ENCODE assay signal across 16 cellular contexts in genomic region chr16:21153124-21153729, GRCh38. TPM values are rescaled to one million over a fixed set of nuclear protein-coding genes. Genes with fewer than 3 reads are reported as not detected.
A peak's percentile ranks its signal among the peaks of the same experiment; 100 is the strongest.
DNase-seq lines count a peak whose midpoint lies in the region; ATAC-seq, FAIRE-seq and TF ChIP-seq lines count a peak whose summit lies in the region.
"Not testable (repeated sequence)": the region's sequence is repeated elsewhere in the genome, so short reads cannot be mapped to it uniquely, and the experiment has no call there.
"Had no signal": no experiment of that assay in that cellular context is flagged by ENCODE, and none has a peak within 500 bp of the region (broad histone marks: within the 10 kb centered on the region; RNA-seq: fewer than 3 reads in every experiment).

No MANE protein-coding gene starts in this region.

- TF ChIP-seq RAD21 in K562 (CRISPR knock-in tag; conservative IDR thresholded peaks at IDR 0.05 in 1 of 2, IDR thresholded peaks at IDR 0.05 in 1 of 2) = not testable (repeated sequence)

- not testable (repeated sequence) for TF ChIP-seq POLR2A in K562 (conservative IDR thresholded peaks at IDR 0.05); testis (IDR thresholded peaks at IDR 0.05)

- H3K79me2 ChIP-seq in K562 (ENCODE audit: control insufficient read depth, insufficient read depth, low read length) = not testable (repeated sequence)

- intact Hi-C loops in K562 (cut with micrococcal nuclease) = loop anchor here (10.0 kb wide), 1 partner anchor 402 kb away; no protein-coding TSS in a partner anchor
- intact Hi-C loops in testis (cut with DNase I; ENCODE audit: low total_unique reads) = loop anchor here (10.0 kb wide), 1 partner anchor 152 kb away; no protein-coding TSS in a partner anchor

- CTCF ChIA-PET in K562 (lab: Yijun Ruan, JAX; ENCODE audit: low intra/inter-chr PET ratio) = interaction anchor here (0.7 kb wide), 1 partner anchor 1528 kb away, joined by 4 read pairs; no protein-coding TSS in a partner anchor

- H3K9me3 Mint-ChIP-seq in endodermal cell = not testable (repeated sequence)

- H2AFZ ChIP-seq in K562 (ENCODE audit: low read depth, low read length) = not testable (repeated sequence)

- 66% methylated on average over 9 of the region's 11 CpGs for WGBS in K562 (ENCODE audit: insufficient coverage, low coverage, missing lambda C conversion rate)
- 89 to 94% methylated on average over 10 of the region's 11 CpGs for WGBS in endodermal cell (ENCODE audit: insufficient coverage in 1 of 2, insufficient read length in 1 of 2), 2 experiments
- WGBS in testis, 2 donors = 70 to 85% methylated on average over 10 to 11 of the region's 11 CpGs

- FAIRE-seq in K562 (lab: Jason Lieb, UNC) = not testable (repeated sequence)

- H3K4me3 Mint-ChIP-seq in endodermal cell = peak overlapping the region; percentile 41

- BruUV-seq in K562 (replicated peaks; lab: Mats Ljungman, UMichigan) = not testable (repeated sequence)

- not testable (repeated sequence) for H3K27ac ChIP-seq in K562 (ENCODE audit: extremely low read depth, low read depth, low read length); endodermal cell (ENCODE audit: low read depth, low read length); testis

- not testable (repeated sequence) for H4K20me1 ChIP-seq in K562 (replicated peaks; ENCODE audit: control insufficient read depth, insufficient read depth, low read length)

- TF ChIP-seq EP300 in K562 (IDR thresholded peaks at IDR 0.05; ENCODE audit: low read length) = not testable (repeated sequence)

- peaks cover 7 to 11% of the 10 kb centered on the region in 2 experiments for H3K4me1 ChIP-seq in K562 (replicated peaks in 1 of 2; ENCODE audit: control insufficient read depth in 2 of 2, insufficient read depth in 2 of 2, low read length in 2 of 2)
- not testable (repeated sequence) for H3K4me1 ChIP-seq in endodermal cell (ENCODE audit: control insufficient read depth, insufficient read depth, low read length); testis

- POLR2A ChIA-PET in K562 (lab: Yijun Ruan, JAX) = not testable (repeated sequence)

- not testable (repeated sequence) for H3K4me1 Mint-ChIP-seq in endodermal cell

- not testable (repeated sequence) for H3K4me2 ChIP-seq in K562 (ENCODE audit: insufficient read depth, low read length)

- ATAC-seq in K562 = not testable (repeated sequence)

- H3K9ac ChIP-seq in K562 (ENCODE audit: insufficient read depth in 1 of 2, low read depth in 2 of 2, low read length in 2 of 2); endodermal cell (ENCODE audit: extremely low read depth, low read length, poor library complexity, severe bottlenecking): not testable (repeated sequence)

- DNase-seq in DMS153 treated with DMSO at 0.1 percent for 48 hours (lab: John Stamatoyannopoulos, UW; ENCODE audit: unreplicated experiment) (peak; percentile 7), DMS53 treated with DMSO at 0.1 percent for 48 hours (lab: John Stamatoyannopoulos, UW; ENCODE audit: unreplicated experiment) (peak; percentile 32), NCI-H2029 (lab: John Stamatoyannopoulos, UW) (peak; percentile 23), NCI-H2227 (lab: John Stamatoyannopoulos, UW; ENCODE audit: unreplicated experiment) (peak; percentile 59), NCI-H345 (lab: John Stamatoyannopoulos, UW) (peak; percentile 29), testis (peak; percentile 38)
- not testable (repeated sequence) for DNase-seq in K562 (ENCODE audit: extremely low read depth in 1 of 4, low spot score in 3 of 4); endodermal cell

- in situ Hi-C loops in K562 (cut with MboI) = loop anchor here (10.0 kb wide), 1 partner anchor 1162 kb away; no protein-coding TSS in a partner anchor

- H3K9me1 ChIP-seq in K562 (ENCODE audit: control insufficient read depth, insufficient read depth, low read length) = not testable (repeated sequence)

- not testable (repeated sequence) for H3K27ac Mint-ChIP-seq in endodermal cell

- H3K27me3 ChIP-seq in K562 (ENCODE audit: control insufficient read depth in 2 of 2, insufficient read depth in 2 of 2, low read length in 2 of 2); endodermal cell (ENCODE audit: control insufficient read depth, insufficient read depth, low read length, poor library complexity, severe bottlenecking); testis: not testable (repeated sequence)

- H3K9me3 ChIP-seq in K562 (replicated peaks; ENCODE audit: control insufficient read depth, insufficient read depth, low read depth, low read length); endodermal cell (ENCODE audit: control insufficient read depth, low read length); testis: not testable (repeated sequence)

- H3K36me3 Mint-ChIP-seq in endodermal cell (ENCODE audit: low read depth) = not testable (repeated sequence)

- H3K36me3 ChIP-seq in K562 (ENCODE audit: control insufficient read depth, insufficient read depth, low read length); endodermal cell (ENCODE audit: control insufficient read depth, insufficient read depth, low read length); testis (ENCODE audit: low read depth, missing control alignments): not testable (repeated sequence)

- H3K27me3 Mint-ChIP-seq in endodermal cell (ENCODE audit: insufficient read depth) = peaks cover 44% of the 10 kb centered on the region

- TF ChIP-seq CTCF in K562 (IDR thresholded peaks at IDR 0.05 in 2 of 3, conservative IDR thresholded peaks at IDR 0.05 in 1 of 3; ENCODE audit: insufficient read depth in 2 of 3, low read depth in 1 of 3, low read length in 3 of 3); endodermal cell (conservative IDR thresholded peaks at IDR 0.05); testis (IDR thresholded peaks at IDR 0.05): not testable (repeated sequence)

- H3K4me3 ChIP-seq in K562; endodermal cell (ENCODE audit: low read length): not testable (repeated sequence)
- peak overlapping the region in 1 of 2 donors; percentile 43 for H3K4me3 ChIP-seq in testis

RNA-seq across cellular contexts. Expression of gene DNAH3, which starts 2.6 kb away (rescaled TPM):
- 0.49 and 1.1 TPM in 2 replicates for total RNA-seq in K562 (2011; cell fraction: chromatin; rRNA removed; ENCODE audit: low replicate concordance)
- total RNA-seq in K562 (2011; cell fraction: nucleolus; rRNA removed) = 0.26 and 0.50 TPM in 2 replicates
- 0.22 and 0.31 TPM in 2 replicates for total RNA-seq in K562 (2011; cell fraction: nucleoplasm; rRNA removed)
- 0.12 and 0.50 TPM in 2 replicates for total RNA-seq in K562 (2014; rRNA removed)
- 0.38 and 0.44 TPM in 2 replicates for total RNA-seq in K562 (2014; rRNA removed; fragmentation: Illumina TruSeq; extraction: Trizol)
- total RNA-seq in K562 (2015; rRNA removed; fragmentation: Illumina TruSeq; extraction: Trizol) = 0.40 and 0.45 TPM in 2 replicates
- total RNA-seq in K562 (2021) = 0.33 and 0.49 TPM in 2 replicates
- 0.14 and 0.32 TPM in 2 replicates for polyA plus RNA-seq in K562 (2011; rRNA removed)
- polyA plus RNA-seq in K562 (2011; cell fraction: cytosol; rRNA removed) = 0.12 and 0.15 TPM in 2 replicates
- polyA plus RNA-seq in K562 (2011; cell fraction: nucleus; rRNA removed) = 0.37 and 0.94 TPM in 2 replicates
- polyA plus RNA-seq in K562 (2012) = 0.47 and 1.4 TPM in 2 replicates
- 0.36 and 0.39 TPM in 2 replicates for polyA plus RNA-seq in K562 (2014; fragmentation: Illumina TruSeq; extraction: Trizol)
- polyA plus RNA-seq in K562 (2014; fragmentation: Nextera tagmentation; extraction: Ambion mirVana) = under 1 TPM; 0.65 to 0.84 TPM
- 0.53 and 0.94 TPM in 2 replicates for polyA plus RNA-seq in K562 (2014; rRNA removed)
- 0.30 and 0.63 TPM in 2 replicates for polyA minus RNA-seq in K562 (2011; rRNA and poly(A)+ RNA removed)
- not detected in 2 replicates for polyA minus RNA-seq in K562 (2011; cell fraction: cytosol; rRNA and poly(A)+ RNA removed)
- polyA minus RNA-seq in K562 (2011; cell fraction: nucleus; rRNA and poly(A)+ RNA removed) = 0.22 and 0.40 TPM in 2 replicates
- total RNA-seq in endodermal cell = under 1 TPM; 0.40 to 0.82 TPM
- 0.11 TPM for polyA plus RNA-seq in endodermal cell (2013, experiment 1 of 2)
- 0.29 TPM for polyA plus RNA-seq in endodermal cell (2013, experiment 2 of 2)
- 10 to 100 TPM; 19.9 to 21.2 TPM for total RNA-seq in testis
- 11.7 TPM for polyA plus RNA-seq in testis (ENCODE audit: insufficient read depth, low read depth, low replicate concordance)
- total RNA-seq: A673; CD4-positive, alpha-beta memory T cell; CD4-positive, CD25-positive, alpha-beta regulatory T cell; CD8-positive, alpha-beta memory T cell; G401 had no signal
- polyA plus RNA-seq: AG04450; CD14-positive monocyte; CD4-positive, alpha-beta memory T cell; CD8-positive, alpha-beta memory T cell had no signal

RNA-seq across cellular contexts. Expression of gene LDAF1, which starts 5.2 kb away (rescaled TPM):
- total RNA-seq in K562 (2011; cell fraction: chromatin; rRNA removed; ENCODE audit: low replicate concordance) = 9.6 and 10.6 TPM in 2 replicates
- total RNA-seq in K562 (2011; cell fraction: nucleolus; rRNA removed) = 17.2 and 17.6 TPM in 2 replicates
- 11.7 and 12.3 TPM in 2 replicates for total RNA-seq in K562 (2011; cell fraction: nucleoplasm; rRNA removed)
- total RNA-seq in K562 (2014; rRNA removed) (7.3 and 9.3 TPM in 2 replicates), K562 (2014; rRNA removed; fragmentation: Illumina TruSeq; extraction: Trizol) (12.6 and 15.3 TPM in 2 replicates), K562 (2015; rRNA removed; fragmentation: Illumina TruSeq; extraction: Trizol) (7.0 and 7.4 TPM in 2 replicates), K562 (2021) (11.8 and 13.1 TPM in 2 replicates), endodermal cell (10 to 100 TPM; 16.5 to 28.8 TPM), testis (100 to 1,000 TPM in 1 of 2 donors, 10 to 100 TPM in 1; 54.2 to 131 TPM)
- polyA plus RNA-seq in K562 (2011; rRNA removed) (10.4 and 15.0 TPM in 2 replicates), K562 (2014; fragmentation: Illumina TruSeq; extraction: Trizol) (11.9 and 12.5 TPM in 2 replicates), K562 (2014; fragmentation: Nextera tagmentation; extraction: Ambion mirVana) (10 to 100 TPM; 13.7 to 20.1 TPM), K562 (2014; rRNA removed) (7.5 and 7.7 TPM in 2 replicates), testis (ENCODE audit: insufficient read depth, low read depth, low replicate concordance) (22.8 TPM)
- 12.6 and 17.0 TPM in 2 replicates for polyA plus RNA-seq in K562 (2011; cell fraction: cytosol; rRNA removed)
- 4.7 and 8.8 TPM in 2 replicates for polyA plus RNA-seq in K562 (2011; cell fraction: nucleus; rRNA removed)
- 11.8 and 19.0 TPM in 2 replicates for polyA plus RNA-seq in K562 (2012)
- 20.8 and 21.2 TPM in 2 replicates for polyA minus RNA-seq in K562 (2011; rRNA and poly(A)+ RNA removed)
- polyA minus RNA-seq in K562 (2011; cell fraction: cytosol; rRNA and poly(A)+ RNA removed) = 11.4 and 11.6 TPM in 2 replicates
- 6.6 and 9.1 TPM in 2 replicates for polyA minus RNA-seq in K562 (2011; cell fraction: nucleus; rRNA and poly(A)+ RNA removed)
- 32.2 TPM for polyA plus RNA-seq in endodermal cell (2013, experiment 1 of 2)
- 26.5 TPM for polyA plus RNA-seq in endodermal cell (2013, experiment 2 of 2)

RNA-seq across cellular contexts. Expression of gene ZP2, which starts 58.1 kb away (rescaled TPM):
- not detected in 2 replicates for total RNA-seq in K562 (2011; cell fraction: chromatin; rRNA removed; ENCODE audit: low replicate concordance)
- not detected in 2 replicates for total RNA-seq in K562 (2011; cell fraction: nucleolus; rRNA removed)
- not detected in 2 replicates for total RNA-seq in K562 (2011; cell fraction: nucleoplasm; rRNA removed)
- total RNA-seq in K562 (2014; rRNA removed) (not detected in 2 replicates), K562 (2014; rRNA removed; fragmentation: Illumina TruSeq; extraction: Trizol) (not detected in 2 replicates), K562 (2015; rRNA removed; fragmentation: Illumina TruSeq; extraction: Trizol) (not detected in 2 replicates), K562 (2021) (not detected in 2 replicates), endodermal cell (not detected), testis (under 1 TPM in 1 of 2 donors, not detected in 1; 0.31 TPM)
- polyA plus RNA-seq in K562 (2011; rRNA removed) (not detected in 2 replicates), K562 (2014; fragmentation: Illumina TruSeq; extraction: Trizol) (not detected in 2 replicates), K562 (2014; fragmentation: Nextera tagmentation; extraction: Ambion mirVana) (not detected), K562 (2014; rRNA removed) (not detected in 2 replicates), testis (ENCODE audit: insufficient read depth, low read depth, low replicate concordance) (0.18 TPM)
- polyA plus RNA-seq in K562 (2011; cell fraction: cytosol; rRNA removed) = not detected in 2 replicates
- not detected in 2 replicates for polyA plus RNA-seq in K562 (2011; cell fraction: nucleus; rRNA removed)
- not detected in 2 replicates for polyA plus RNA-seq in K562 (2012)
- not detected in 2 replicates for polyA minus RNA-seq in K562 (2011; rRNA and poly(A)+ RNA removed)
- polyA minus RNA-seq in K562 (2011; cell fraction: cytosol; rRNA and poly(A)+ RNA removed) = not detected in 2 replicates
- not detected in 2 replicates for polyA minus RNA-seq in K562 (2011; cell fraction: nucleus; rRNA and poly(A)+ RNA removed)
- polyA plus RNA-seq in endodermal cell (2013, experiment 1 of 2) = not detected
- not detected for polyA plus RNA-seq in endodermal cell (2013, experiment 2 of 2)
- total RNA-seq: A673; CD4-positive, alpha-beta memory T cell; CD4-positive, CD25-positive, alpha-beta regulatory T cell; CD8-positive, alpha-beta memory T cell; Daoy; G401 had no signal
- polyA plus RNA-seq: AG04450; CD14-positive monocyte; CD4-positive, alpha-beta memory T cell; CD4-positive, CD25-positive, alpha-beta regulatory T cell; CD8-positive, alpha-beta memory T cell had no signal

Comparison
In these comparisons a context has a peak if more than half of its experiments do, and no peak if none do; other contexts are left out.
1. RNA of gene DNAH3, which starts 2.6 kb away (total RNA-seq): 19.9 to 21.2 TPM in testis; 0.40 to 0.82 TPM in endodermal cell and 0.12 to 1.1 TPM in K562; every median in the first group is over 4 times any median in the second.